In genomic region chr19:34085336-34085735, GRCh38 we compare ENCODE assay signal across 35 cellular contexts.
"Had no signal": no experiment of that assay in that cellular context is flagged by ENCODE, and none has a peak within 500 bp of the region (broad histone marks: within the 10 kb centered on the region; RNA-seq: fewer than 3 reads in every experiment).

No MANE protein-coding gene starts in this region.

- H3K4me3 Mint-ChIP-seq: activated B cell treated with CpG ODN at 0.5 μM for 24 hours; activated CD4-positive, alpha-beta memory T cell treated with anti-CD3 and anti-CD28 coated beads, Interleukin-2, amount 10 ng/mL, durations not matched to agents 7 days and 5 days; activated CD8-positive, alpha-beta memory T cell treated with anti-CD3 and anti-CD28 coated beads, Interleukin-2, amount 10 ng/mL, durations not matched to agents 7 days and 5 days; activated naive CD4-positive, alpha-beta T cell treated with anti-CD3 and anti-CD28 coated beads, Interleukin-2, amount 10 ng/mL, durations not matched to agents 7 days and 5 days; activated naive CD8-positive, alpha-beta T cell; T-helper 1 cell treated with Interleukin-12 subunit alpha and Interleukin-12 subunit beta and Interleukin-4 antibody, amounts not matched to agents 30 μg/mL and 1 μg/mL, for 36 hours; T-helper 2 cell treated with Interferon-gamma antibody and Interleukin-4, amounts not matched to agents 5 μg/mL and 100 μg/mL, for 36 hours had no signal

- H3K36me3 ChIP-seq: brain microvascular endothelial cell, MG63, Peyer's patch, SJSA1 had no signal

- H3K4me2 ChIP-seq: SK-N-SH had no signal

- H3K9ac ChIP-seq: SK-N-SH had no signal

- DNase-seq: activated B cell treated with CpG ODN at 0.5 μM for 24 hours; activated CD4-positive, alpha-beta memory T cell treated with anti-CD3 and anti-CD28 coated beads, Interleukin-2, amount 10 ng/mL, durations not matched to agents 7 days and 5 days; activated CD4-positive, alpha-beta T cell treated with anti-CD3 and anti-CD28 coated beads for 4 hours; activated CD4-positive, CD25-positive, alpha-beta regulatory T cell treated with anti-CD3 and anti-CD28 coated beads, Interleukin-2, amount 50 U/mL, for 72 hours; activated CD8-positive, alpha-beta memory T cell treated with anti-CD3 and anti-CD28 coated beads for 24 hours; activated CD8-positive, alpha-beta memory T cell treated with anti-CD3 and anti-CD28 coated beads, Interleukin-2, amount 10 ng/mL, durations not matched to agents 7 days and 5 days; activated CD8-positive, alpha-beta memory T cell treated with anti-CD3 and anti-CD28 coated beads, Interleukin-2, amount 50 U/mL, for 48 hours; activated effector memory CD4-positive, alpha-beta T cell treated with Interleukin-2 at 50 U/mL for 16 hours; activated naive CD4-positive, alpha-beta T cell treated with anti-CD3 and anti-CD28 coated beads, Interleukin-2, amount 10 ng/mL, durations not matched to agents 7 days and 5 days; activated T-cell treated with anti-CD3 and anti-CD28 coated beads, Interleukin-2, amount 50 U/mL, for 48 hours; amniotic stem cell; aorta; brain microvascular endothelial cell; central memory CD4-positive, alpha-beta T cell; Kasumi-1; KG1; MG63; NCI-H1048; NCI-H1105 treated with DMSO at 0.1 percent for 48 hours; NCI-H1436; NCI-H1694 treated with DMSO at 0.1 percent for 48 hours; NCI-H2029; NCI-H2171; NCI-H446; NCI-H524; NK-92 treated with Interleukin-12 subunit alpha and Interleukin-12 subunit beta, amount 100 ng/mL, for 24 hours; PC-3; Peyer's patch; RPMI8226; SHP77 treated with DMSO at 0.1 percent for 48 hours; SK-N-SH had no signal

- ATAC-seq: activated CD8-positive, alpha-beta memory T cell treated with anti-CD3 and anti-CD28 coated beads, Interleukin-2, amount 10 ng/mL, durations not matched to agents 7 days and 5 days; PC-3 had no signal

- H3K4me1 Mint-ChIP-seq: activated B cell treated with CpG ODN at 0.5 μM for 24 hours; activated CD4-positive, alpha-beta memory T cell treated with anti-CD3 and anti-CD28 coated beads, Interleukin-2, amount 10 ng/mL, durations not matched to agents 7 days and 5 days; activated CD8-positive, alpha-beta memory T cell treated with anti-CD3 and anti-CD28 coated beads, Interleukin-2, amount 10 ng/mL, durations not matched to agents 7 days and 5 days; activated naive CD4-positive, alpha-beta T cell treated with anti-CD3 and anti-CD28 coated beads, Interleukin-2, amount 10 ng/mL, durations not matched to agents 7 days and 5 days had no signal

- H3K4me1 ChIP-seq: Peyer's patch, SJSA1 had no signal

- H3K4me3 ChIP-seq: MG63, Peyer's patch, SJSA1 had no signal

- H3K9me3 Mint-ChIP-seq: activated CD4-positive, alpha-beta memory T cell treated with anti-CD3 and anti-CD28 coated beads, Interleukin-2, amount 10 ng/mL, durations not matched to agents 7 days and 5 days; activated naive CD4-positive, alpha-beta T cell treated with anti-CD3 and anti-CD28 coated beads, Interleukin-2, amount 10 ng/mL, durations not matched to agents 7 days and 5 days; T-helper 1 cell treated with Interleukin-12 subunit alpha and Interleukin-12 subunit beta and Interleukin-4 antibody, amounts not matched to agents 30 μg/mL and 1 μg/mL, for 36 hours; T-helper 2 cell treated with Interferon-gamma antibody and Interleukin-4, amounts not matched to agents 5 μg/mL and 100 μg/mL, for 36 hours had no signal

- H3K9me3 ChIP-seq: Peyer's patch, SJSA1, SK-N-SH had no signal

- H3K9me2 ChIP-seq: SK-N-SH had no signal

- H3K27me3 ChIP-seq: MG63, Peyer's patch had no signal

- H3K36me3 Mint-ChIP-seq: activated CD8-positive, alpha-beta memory T cell treated with anti-CD3 and anti-CD28 coated beads, Interleukin-2, amount 10 ng/mL, durations not matched to agents 7 days and 5 days; activated naive CD4-positive, alpha-beta T cell treated with anti-CD3 and anti-CD28 coated beads, Interleukin-2, amount 10 ng/mL, durations not matched to agents 7 days and 5 days; activated naive CD8-positive, alpha-beta T cell had no signal

- H3K27ac Mint-ChIP-seq: activated B cell treated with CpG ODN at 0.5 μM for 24 hours; activated CD4-positive, alpha-beta memory T cell treated with anti-CD3 and anti-CD28 coated beads, Interleukin-2, amount 10 ng/mL, durations not matched to agents 7 days and 5 days; activated CD8-positive, alpha-beta memory T cell treated with anti-CD3 and anti-CD28 coated beads, Interleukin-2, amount 10 ng/mL, durations not matched to agents 7 days and 5 days; activated naive CD4-positive, alpha-beta T cell treated with anti-CD3 and anti-CD28 coated beads, Interleukin-2, amount 10 ng/mL, durations not matched to agents 7 days and 5 days; activated naive CD8-positive, alpha-beta T cell; T-helper 1 cell treated with Interleukin-12 subunit alpha and Interleukin-12 subunit beta and Interleukin-4 antibody, amounts not matched to agents 30 μg/mL and 1 μg/mL, for 36 hours; T-helper 2 cell treated with Interferon-gamma antibody and Interleukin-4, amounts not matched to agents 5 μg/mL and 100 μg/mL, for 36 hours had no signal

- H3K27ac ChIP-seq: brain microvascular endothelial cell, Peyer's patch, SJSA1 had no signal
